ENCODE assay signal across 7 cellular contexts in genomic region chr7:128318696-128319095, GRCh38.
"Had no signal": no experiment of that assay in that cellular context is flagged by ENCODE, and none has a peak within 500 bp of the region (broad histone marks: within the 10 kb centered on the region; RNA-seq: fewer than 3 reads in every experiment).

No MANE protein-coding gene starts in this region.

- DNase-seq: colonic mucosa; effector CD8-positive, alpha-beta T cell; hippocampal formation; kidney glomerular epithelial cell; T1000 had no signal

- H3K27me3 ChIP-seq: cardiac muscle cell, colonic mucosa, neutrophil had no signal

- H3K4me3 ChIP-seq: cardiac muscle cell, colonic mucosa had no signal

- H3K4me1 ChIP-seq: colonic mucosa had no signal

- H3K9me3 ChIP-seq: colonic mucosa, neutrophil had no signal
